ENCODE assay signal across 8 cellular contexts in genomic region chr15:63752075-63752684, GRCh38.
DNase-seq lines count a peak whose midpoint lies in the region; ATAC-seq, FAIRE-seq and TF ChIP-seq lines count a peak whose summit lies in the region.

No MANE protein-coding gene starts in this region.

- H3K9me3 ChIP-seq in DOHH2 (ENCODE audit: control insufficient read depth, insufficient read depth, low read length) (no peaks in the 10 kb centered on the region), OCI-LY3 (ENCODE audit: insufficient read depth, low read length) (no peaks in the 10 kb centered on the region), small intestine (ENCODE audit: control insufficient read depth, low read depth) (no peaks in the 10 kb centered on the region)

- H3K4me1 ChIP-seq in DOHH2 (ENCODE audit: control insufficient read depth, low read length), result no peaks in the 10 kb centered on the region
- no peaks in the 10 kb centered on the region for H3K4me1 ChIP-seq in OCI-LY3 (ENCODE audit: low read length)
- no peaks in the 10 kb centered on the region for H3K4me1 ChIP-seq in small intestine (ENCODE audit: control insufficient read depth in 2 of 2, insufficient read depth in 1 of 2, low read depth in 1 of 2, low read length in 1 of 2)

- no peak for ATAC-seq in GM19324 (IDR thresholded peaks at IDR 0.05; ENCODE audit: low FRiP score, unreplicated experiment)

- WGBS in small intestine, 3 donors, result 47 to 71% (median 61%) methylated on average over 4 of the region's 4 CpGs

- TF ChIP-seq CTCF in DOHH2 (IDR thresholded peaks at IDR 0.05; ENCODE audit: low read depth, low read length, poor library complexity, severe bottlenecking), result peak; percentile 78
- TF ChIP-seq CTCF in OCI-LY3 (IDR thresholded peaks at IDR 0.05; ENCODE audit: low read depth, low read length), result peak; percentile 85

- H3K4me2 ChIP-seq in DOHH2 (ENCODE audit: low read length), result no peak overlapping the region
- H3K4me2 ChIP-seq in OCI-LY3 (ENCODE audit: low read length), result no peak overlapping the region

- H3K27ac ChIP-seq in DOHH2 (ENCODE audit: low read depth, low read length) (no peak overlapping the region), OCI-LY3 (ENCODE audit: low read length) (no peak overlapping the region), small intestine (ENCODE audit: low read depth in 1 of 2, low read length in 1 of 2) (no peak overlapping the region)

- DNase-seq in HS-5 (ENCODE audit: low read depth), result peak; percentile 34
- peak; percentile 74 for DNase-seq in astrocyte of the hippocampus (ENCODE audit: low read depth, low spot score)
- peak; percentile 2 to 33 for DNase-seq in hippocampal formation (lab: John Stamatoyannopoulos, UW)
- DNase-seq in small intestine, result peak; percentile 72
- no peak for DNase-seq in activated effector memory CD4-positive, alpha-beta T cell treated with Interleukin-2 at 50 U/mL for 16 hours

- H3K79me2 ChIP-seq in DOHH2 (ENCODE audit: control insufficient read depth, low read length) (no peaks in the 10 kb centered on the region), OCI-LY3 (ENCODE audit: low read length) (no peaks in the 10 kb centered on the region)

- H3K36me3 ChIP-seq in DOHH2 (ENCODE audit: control insufficient read depth, low read length) (peaks cover 48% of the 10 kb centered on the region), OCI-LY3 (replicated peaks; ENCODE audit: low read depth, low read length) (peaks cover 17% of the 10 kb centered on the region), small intestine (ENCODE audit: control insufficient read depth in 2 of 2, insufficient read depth in 2 of 2, low read length in 2 of 2) (peaks cover 0 to 11% of the 10 kb centered on the region in 2 donors)

- no peak for FAIRE-seq in small intestine (lab: Jason Lieb, UNC)

- peaks cover 5% of the 10 kb centered on the region; the same call in 1 of the 2 replicates for H3F3A ChIP-seq in DOHH2 (ENCODE audit: control insufficient read depth, insufficient read depth)

- H3K9ac ChIP-seq in OCI-LY3 (ENCODE audit: low read length), result no peak overlapping the region

- H2AFZ ChIP-seq in OCI-LY3 (ENCODE audit: low read depth, low read length), result no peak overlapping the region

- no peaks in the 10 kb centered on the region for H3K9me2 ChIP-seq in DOHH2 (replicated peaks; ENCODE audit: control insufficient read depth, low read length)

- H3K27me3 ChIP-seq in DOHH2 (ENCODE audit: control insufficient read depth, low read length), result no peaks in the 10 kb centered on the region
- no peaks in the 10 kb centered on the region for H3K27me3 ChIP-seq in OCI-LY3 (ENCODE audit: low read depth, low read length)
- no peaks in the 10 kb centered on the region for H3K27me3 ChIP-seq in small intestine (ENCODE audit: control insufficient read depth in 2 of 2, insufficient read depth in 2 of 2, low read length in 2 of 2)

- H4K20me1 ChIP-seq in DOHH2 (ENCODE audit: control insufficient read depth, insufficient read depth, low read depth, low read length) (no peaks in the 10 kb centered on the region), OCI-LY3 (ENCODE audit: insufficient read depth, low read length) (no peaks in the 10 kb centered on the region)

- H3K4me3 ChIP-seq in DOHH2 (ENCODE audit: low read length) (no peak overlapping the region), OCI-LY3 (ENCODE audit: low read length) (no peak overlapping the region), small intestine (ENCODE audit: low read depth in 1 of 2, low read length in 2 of 2) (no peak overlapping the region)
